In genomic region chr10:109994711-109995110, GRCh38 we compare ENCODE assay signal across 20 cellular contexts.
"Had no signal": no experiment of that assay in that cellular context is flagged by ENCODE, and none has a peak within 500 bp of the region (broad histone marks: within the 10 kb centered on the region; RNA-seq: fewer than 3 reads in every experiment).

No MANE protein-coding gene starts in this region.

- ATAC-seq: activated naive CD4-positive, alpha-beta T cell treated with anti-CD3 and anti-CD28 coated beads, Interleukin-2, amount 50 U/mL, for 72 hours; activated T-cell treated with anti-CD3 and anti-CD28 coated beads, Interleukin-2, amount 50 U/mL, for 72 hours; lower lobe of right lung; naive thymus-derived CD4-positive, alpha-beta T cell; stimulated activated memory B cell treated with anti-CD40 and anti-IgM and Interleukin-4, amounts not matched to agents 10 μg/mL and 1 μg/mL and 100 μg/mL, for 72 hours had no signal

- H3K9me3 Mint-ChIP-seq: mesothelial cell of epicardium; T-helper 1 cell treated with Interleukin-12 subunit alpha and Interleukin-12 subunit beta and Interleukin-4 antibody, amounts not matched to agents 30 μg/mL and 1 μg/mL, for 36 hours; WTC11 had no signal

- H3K27me3 ChIP-seq: esophagus squamous epithelium, tibial nerve had no signal

- H3K36me3 ChIP-seq: esophagus squamous epithelium, lower lobe of right lung, tibial nerve had no signal

- H3K9me3 ChIP-seq: esophagus squamous epithelium, lower lobe of right lung, tibial nerve had no signal

- H3K4me3 Mint-ChIP-seq: activated T-cell treated with anti-CD3 and anti-CD28 coated beads, Interleukin-2, amount 50 U/mL, for 72 hours; mesothelial cell of epicardium; naive thymus-derived CD4-positive, alpha-beta T cell; stimulated activated memory B cell treated with anti-CD40 and anti-IgM and Interleukin-4, amounts not matched to agents 10 μg/mL and 1 μg/mL and 100 μg/mL, for 72 hours; T-helper 1 cell treated with Interleukin-12 subunit alpha and Interleukin-12 subunit beta and Interleukin-4 antibody, amounts not matched to agents 30 μg/mL and 1 μg/mL, for 36 hours; WTC11 had no signal

- H3K4me3 ChIP-seq: coronary artery, esophagus squamous epithelium, lower lobe of right lung, tibial nerve had no signal

- H3K36me3 Mint-ChIP-seq: activated naive CD4-positive, alpha-beta T cell treated with anti-CD3 and anti-CD28 coated beads, Interleukin-2, amount 50 U/mL, for 72 hours; brain; mesothelial cell of epicardium; stimulated activated memory B cell treated with anti-CD40 and anti-IgM and Interleukin-4, amounts not matched to agents 10 μg/mL and 1 μg/mL and 100 μg/mL, for 72 hours; WTC11 had no signal

- H3K27ac Mint-ChIP-seq: activated naive CD4-positive, alpha-beta T cell treated with anti-CD3 and anti-CD28 coated beads, Interleukin-2, amount 50 U/mL, for 72 hours; activated T-cell treated with anti-CD3 and anti-CD28 coated beads, Interleukin-2, amount 50 U/mL, for 72 hours; mesothelial cell of epicardium; stimulated activated memory B cell treated with anti-CD40 and anti-IgM and Interleukin-4, amounts not matched to agents 10 μg/mL and 1 μg/mL and 100 μg/mL, for 72 hours; T-helper 1 cell treated with Interleukin-12 subunit alpha and Interleukin-12 subunit beta and Interleukin-4 antibody, amounts not matched to agents 30 μg/mL and 1 μg/mL, for 36 hours; WTC11 had no signal

- H3K27me3 Mint-ChIP-seq: stimulated activated memory B cell treated with anti-CD40 and anti-IgM and Interleukin-4, amounts not matched to agents 10 μg/mL and 1 μg/mL and 100 μg/mL, for 72 hours had no signal

- DNase-seq: activated CD4-positive, alpha-beta T cell treated with anti-CD3 and anti-CD28 coated beads for 48 hours; activated CD8-positive, alpha-beta memory T cell treated with anti-CD3 and anti-CD28 coated beads, Interleukin-2, amount 50 U/mL, for 48 hours; activated gamma-delta T cell; activated T-cell treated with anti-CD3 and anti-CD28 coated beads, Interleukin-2, amount 50 U/mL, for 72 hours; amniotic stem cell; central memory CD4-positive, alpha-beta T cell; effector CD4-positive, alpha-beta T cell; esophagus squamous epithelium; glutamatergic neuron; lower lobe of right lung; naive thymus-derived CD4-positive, alpha-beta T cell; stimulated activated CD4-positive, alpha-beta T cell treated with anti-CD3 and anti-CD28 coated beads, Interleukin-2, amount 100 ng/mL, for 48 hours had no signal

- H3K27ac ChIP-seq: coronary artery, esophagus squamous epithelium, lower lobe of right lung, tibial nerve had no signal
